In the genomic region with DNA sequence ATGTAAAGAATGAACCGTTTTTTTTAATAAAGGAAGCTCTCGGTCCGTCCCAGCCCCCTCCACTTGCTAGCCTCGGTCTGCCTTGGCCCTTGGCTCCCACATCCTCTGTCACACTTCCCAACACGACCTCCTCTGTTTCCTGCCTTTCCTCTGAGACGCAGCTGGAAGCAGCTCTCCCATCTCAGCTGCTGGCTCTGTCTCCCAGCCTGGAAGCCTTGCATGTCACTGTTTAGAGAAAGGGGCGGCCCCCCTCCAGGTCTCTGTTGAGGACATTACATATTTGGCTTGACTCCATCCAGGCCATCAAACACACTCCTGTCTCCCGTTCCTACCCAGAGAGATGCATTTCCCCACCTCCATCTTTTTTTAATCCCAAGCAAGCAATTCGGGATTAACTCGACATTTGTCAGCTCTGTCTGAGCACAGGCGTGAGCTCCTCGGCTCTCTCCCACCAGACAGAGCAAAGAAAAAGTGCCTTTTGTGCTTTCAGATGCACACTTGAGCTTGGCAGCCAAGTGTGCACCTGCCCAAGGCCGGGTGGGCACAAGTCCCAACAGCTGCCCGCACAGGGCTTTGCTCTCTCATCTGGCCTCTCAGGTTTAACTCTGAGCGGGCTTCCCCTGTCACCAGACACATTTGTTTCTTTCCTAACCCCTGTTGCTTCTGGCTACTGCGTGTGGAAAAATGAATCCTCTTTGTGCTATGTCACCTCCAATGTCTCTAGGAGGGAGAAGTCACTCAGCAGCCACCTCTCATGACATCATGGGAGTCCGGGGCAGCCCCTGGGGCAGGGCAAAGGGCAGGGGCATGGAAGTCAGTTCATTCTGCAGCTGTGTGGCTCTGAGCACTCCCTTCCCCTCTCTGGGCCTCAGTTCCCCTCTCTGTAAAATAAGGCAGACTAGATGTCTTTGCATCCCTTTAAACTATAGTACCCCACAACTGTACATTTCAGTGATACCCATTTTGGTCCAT, we compare ENCODE assay signal across 13 cellular contexts.
DNase-seq lines count a peak whose midpoint lies in the region; ATAC-seq and TF ChIP-seq lines count a peak whose summit lies in the region.
"Had no signal": no experiment of that assay in that cellular context is flagged by ENCODE, and none has a peak within 500 bp of the region (broad histone marks: within the 10 kb centered on the region; RNA-seq: fewer than 3 reads in every experiment).

No MANE protein-coding gene starts in this region.

- H3K36me3 ChIP-seq in psoas muscle (ENCODE audit: insufficient read depth in 1 of 2, low read depth in 1 of 2) = no peaks in the 10 kb centered on the region
- H3K36me3 ChIP-seq: upper lobe of left lung had no signal

- H3K27me3 ChIP-seq in psoas muscle (ENCODE audit: insufficient read depth in 3 of 3, low read length in 2 of 3) = no peaks in the 10 kb centered on the region
- H3K27me3 ChIP-seq: upper lobe of left lung had no signal

- H3K27ac ChIP-seq in psoas muscle = peak overlapping the region; percentile 36
- H3K27ac ChIP-seq: HL-60, upper lobe of left lung had no signal

- peaks cover 20% of the 10 kb centered on the region for H3K4me1 ChIP-seq in psoas muscle

- H3K9me3 ChIP-seq in psoas muscle = no peaks in the 10 kb centered on the region
- H3K9me3 ChIP-seq: upper lobe of left lung had no signal

- in situ Hi-C loops in ACHN (cut with HindIII; ENCODE audit: low pct_ligation_motif_present, low pct_unique_long_range_greater_than_20kb, low sequenced_read_pairs) = no loop called here

- peak; percentile 41 for DNase-seq in NCI-H1436 (lab: John Stamatoyannopoulos, UW)
- DNase-seq in NCI-H1436 treated with DMSO at 0.1 percent for 48 hours (lab: John Stamatoyannopoulos, UW) = no peak
- peak; percentile 41 for DNase-seq in NCI-H446 treated with DMSO at 0.1 percent for 48 hours (lab: John Stamatoyannopoulos, UW)
- peak; percentile 24 for DNase-seq in globus pallidus (ENCODE audit: low spot score)
- DNase-seq in psoas muscle = no peak
- DNase-seq in ACHN = no peak
- no peak for DNase-seq in GM10266 (ENCODE audit: extremely low spot score)
- DNase-seq: activated CD4-positive, CD25-positive, alpha-beta regulatory T cell; dermis blood vessel endothelial cell; nephron progenitor cell; upper lobe of left lung had no signal

- TF ChIP-seq CTCF in psoas muscle (IDR thresholded peaks at IDR 0.05) (no peak), GM10266 (IDR thresholded peaks at IDR 0.05; ENCODE audit: control insufficient read depth, insufficient read depth, low read depth, missing control alignments) (no peak)

- 9 to 15% (median 15%) methylated on average over 17 of the region's 17 CpGs for whole genome bisulfite sequencing in psoas muscle, 3 donors

- intact Hi-C loops in psoas muscle (cut with DNase I) = no loop called here

- no peak overlapping the region for H3K4me3 ChIP-seq in psoas muscle
- H3K4me3 ChIP-seq: upper lobe of left lung had no signal

- ATAC-seq in psoas muscle (peak; percentile 55 to 74 (median 59)), HG02623 (IDR thresholded peaks at IDR 0.05; ENCODE audit: unreplicated experiment) (no peak)

Comparison
In these comparisons a context has a peak if more than half of its experiments do, and no peak if none do; other contexts are left out.
1. DNase-seq: peak in NCI-H1436 (single experiment), NCI-H446 treated with DMSO at 0.1 percent for 48 hours (single experiment) and globus pallidus (single experiment); none in NCI-H1436 treated with DMSO at 0.1 percent for 48 hours (single experiment), psoas muscle (0 of 2), ACHN (single experiment) and GM10266 (single experiment).